ENCODE assay signal across 1 cellular context in the genomic region with DNA sequence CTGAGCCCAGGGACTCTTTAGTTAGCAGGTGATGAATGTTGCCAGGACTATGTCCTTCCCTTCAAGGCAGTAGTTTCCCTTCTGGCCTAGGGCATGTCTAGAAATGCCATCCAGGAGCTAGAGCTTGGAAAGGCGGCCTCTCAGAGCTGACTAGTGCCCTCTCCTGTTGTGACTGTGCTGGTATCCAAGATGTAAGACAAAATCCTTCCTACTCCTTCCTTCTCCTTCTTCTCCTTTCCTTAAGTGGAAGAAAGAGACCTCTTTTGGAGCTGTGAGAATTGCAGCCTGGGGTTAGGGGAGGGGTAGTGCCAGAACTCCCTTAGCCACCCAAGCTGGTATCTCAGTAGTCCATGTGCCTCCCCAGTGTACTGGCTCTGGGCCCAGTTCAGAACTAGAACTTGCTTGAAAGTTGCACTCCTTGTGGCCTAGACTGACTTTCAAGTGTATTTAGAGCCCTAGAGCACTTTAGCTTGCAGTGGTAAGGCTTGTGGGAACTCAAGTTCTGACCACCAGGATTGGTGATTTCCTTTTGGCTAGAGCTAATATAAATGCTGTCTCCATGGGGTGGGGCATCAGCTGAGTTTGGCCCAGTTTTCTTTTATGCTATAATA.
TF ChIP-seq lines count a peak whose summit lies in the region.

No MANE protein-coding gene starts in this region.

TF ChIP-seq in H1, 55 proteins besides CTCF, POLR2A, EP300 and RAD21 (continued from another document):
- no peak for TF ChIP-seq CHD7 (IDR thresholded peaks at IDR 0.05; ENCODE audit: insufficient replicate concordance, low read length)
- no peak for TF ChIP-seq GABPA (IDR thresholded peaks at IDR 0.05; ENCODE audit: borderline replicate concordance, insufficient read depth, low read length)
- no peak for TF ChIP-seq KDM1A (IDR thresholded peaks at IDR 0.05; ENCODE audit: borderline replicate concordance, low read length)
- TF ChIP-seq CTBP2 (IDR thresholded peaks at IDR 0.05; ENCODE audit: borderline replicate concordance, insufficient read depth, insufficient read length, low read length), result no peak
